In the genomic region with DNA sequence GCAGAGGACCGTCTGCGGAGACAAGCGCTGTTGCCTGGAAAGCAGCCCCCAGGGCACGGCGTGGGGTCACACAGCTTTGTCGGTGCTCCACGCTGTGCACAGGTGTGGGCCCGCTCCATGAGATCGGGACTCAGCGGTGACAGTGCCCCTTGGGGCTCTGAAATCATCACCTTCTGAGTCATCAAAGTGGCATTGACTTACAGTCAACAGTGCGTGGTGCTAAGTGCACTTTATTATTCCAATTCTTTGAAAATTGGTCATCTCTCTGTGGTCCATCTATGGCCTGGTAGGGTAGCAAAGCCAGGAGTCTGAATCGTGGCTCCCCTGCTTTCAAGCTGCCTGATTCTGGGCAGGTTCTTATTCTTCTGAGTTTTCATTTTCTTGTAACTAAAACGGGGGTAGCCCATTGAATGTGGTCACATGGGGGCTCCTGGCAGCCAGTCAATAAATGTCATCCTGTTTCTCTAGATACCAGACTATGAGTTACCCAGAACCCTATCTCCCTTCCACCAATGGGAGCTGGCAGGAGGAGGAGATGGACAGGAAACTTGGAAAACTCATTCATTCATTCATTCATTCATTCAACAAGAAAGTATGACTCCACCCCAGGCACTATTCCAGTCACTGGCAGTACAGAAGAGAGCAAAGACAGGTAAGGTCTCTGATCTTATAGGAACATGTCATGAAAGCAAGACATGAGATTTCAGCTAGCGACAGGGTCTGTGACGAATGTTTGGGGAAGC, we compare ENCODE assay signal across 21 cellular contexts. TPM values are rescaled to one million over a fixed set of nuclear protein-coding genes. Genes with fewer than 3 reads are reported as not detected.
DNase-seq lines count a peak whose midpoint lies in the region; TF ChIP-seq lines count a peak whose summit lies in the region.
"Had no signal": no experiment of that assay in that cellular context is flagged by ENCODE, and none has a peak within 500 bp of the region (broad histone marks: within the 10 kb centered on the region; RNA-seq: fewer than 3 reads in every experiment).

No MANE protein-coding gene starts in this region.

- no peak overlapping the region for H2BK5ac ChIP-seq in mesendoderm (ENCODE audit: low read length)

- H4K5ac ChIP-seq in mesendoderm (ENCODE audit: low read length) = no peak overlapping the region

- no peak for TF ChIP-seq EP300 in sigmoid colon (IDR thresholded peaks at IDR 0.05)

- H3K27ac ChIP-seq in mesendoderm (ENCODE audit: low read depth, low read length) = no peak overlapping the region
- no peak overlapping the region for H3K27ac ChIP-seq in sigmoid colon
- H3K27ac ChIP-seq: heart right ventricle, Peyer's patch had no signal

- H3K23ac ChIP-seq in mesendoderm (ENCODE audit: low read length) = no peak overlapping the region

- H3K79me2 ChIP-seq in mesendoderm (ENCODE audit: control insufficient read depth, insufficient read depth, low read length) = no peaks in the 10 kb centered on the region

- peak overlapping the region; percentile 34 for H3K56ac ChIP-seq in mesendoderm (ENCODE audit: low read length)

- H3K9ac ChIP-seq in mesendoderm (ENCODE audit: low read length) = no peak overlapping the region

- no peak overlapping the region for H3K4ac ChIP-seq in mesendoderm (ENCODE audit: low read depth, low read length)

- H2AK5ac ChIP-seq in mesendoderm (ENCODE audit: low read length) = no peak overlapping the region

- H3K27me3 ChIP-seq in mesendoderm (ENCODE audit: insufficient read depth, low read length, poor library complexity) (no peaks in the 10 kb centered on the region), sigmoid colon (peaks cover 3 to 92% (median 33%) of the 10 kb centered on the region in 3 donors)
- H3K27me3 ChIP-seq: Peyer's patch had no signal

- H3K36me3 ChIP-seq in mesendoderm (ENCODE audit: control insufficient read depth, insufficient read depth, low read length) (no peaks in the 10 kb centered on the region), sigmoid colon (no peaks in the 10 kb centered on the region)
- H3K36me3 ChIP-seq: heart right ventricle, Peyer's patch had no signal

- no peaks in the 10 kb centered on the region for H3K9me3 ChIP-seq in sigmoid colon
- H3K9me3 ChIP-seq: heart right ventricle, Peyer's patch had no signal

- H3K79me1 ChIP-seq in mesendoderm (ENCODE audit: low read length) = no peaks in the 10 kb centered on the region

- no peak for TF ChIP-seq POLR2A in sigmoid colon (IDR thresholded peaks at IDR 0.05)

- intact Hi-C loops in sigmoid colon (cut with DNase I) = no loop called here

- no peak overlapping the region for H3K4me3 ChIP-seq in mesendoderm (ENCODE audit: low read length)
- H3K4me3 ChIP-seq in sigmoid colon = no peak overlapping the region
- H3K4me3 ChIP-seq: heart right ventricle, Peyer's patch had no signal

- H3K4me1 ChIP-seq in mesendoderm (ENCODE audit: control insufficient read depth, low read depth, low read length) (peaks cover 12% of the 10 kb centered on the region), sigmoid colon (no peaks in the 10 kb centered on the region)
- H3K4me1 ChIP-seq: heart right ventricle, Peyer's patch had no signal

- no CpG with 5 or more reads among the region's 15 CpGs for WGBS in mesendoderm (ENCODE audit: extremely low coverage, insufficient coverage, low lambda C conversion rate)
- 47 to 60% methylated on average over 15 of the region's 15 CpGs for WGBS in sigmoid colon, 2 donors

- H4K8ac ChIP-seq in mesendoderm (ENCODE audit: low read depth, low read length) = no peak overlapping the region

- DNase-seq in COLO668 (lab: John Stamatoyannopoulos, UW; ENCODE audit: unreplicated experiment) = peak; percentile 3
- peak; percentile 29 for DNase-seq in EL
- DNase-seq in RKO (ENCODE audit: low spot score) = peak; percentile 67
- no peak for DNase-seq in mesendoderm
- DNase-seq in activated naive CD4-positive, alpha-beta T cell (lab: John Stamatoyannopoulos, UW) = no peak
- no peak for DNase-seq in nucleus accumbens (lab: John Stamatoyannopoulos, UW)
- no peak for DNase-seq in sigmoid colon
- DNase-seq in HT-29 (ENCODE audit: low spot score) = no peak
- DNase-seq: activated CD8-positive, alpha-beta memory T cell treated with anti-CD3 and anti-CD28 coated beads, Interleukin-2, amount 10 ng/mL, durations not matched to agents 7 days and 5 days; activated gamma-delta T cell; AML-193; cerebellar nuclear complex; effector memory CD4-positive, alpha-beta T cell; GOT3; heart right ventricle; naive B cell; NCI-H2081; Peyer's patch; stimulated activated CD8-positive, alpha-beta memory T cell treated with anti-CD3 and anti-CD28 coated beads, Interleukin-4, amount 100 ng/mL, for 48 hours had no signal

- H3K18ac ChIP-seq in mesendoderm (ENCODE audit: low read length) = no peak overlapping the region

- no peak overlapping the region for H3K4me2 ChIP-seq in mesendoderm (ENCODE audit: low read length)

- no peak overlapping the region for H2BK120ac ChIP-seq in mesendoderm (ENCODE audit: low read depth, low read length)

- TF ChIP-seq CTCF in sigmoid colon (IDR thresholded peaks at IDR 0.05) = no peak

- no peak overlapping the region for H2BK15ac ChIP-seq in mesendoderm (replicated peaks; ENCODE audit: low read depth)

RNA-seq across cellular contexts. Expression of gene UNC5A, which starts 20.3 kb away (rescaled TPM):
- polyA plus RNA-seq in mesendoderm (2013, experiment 1 of 2) = 0.21 TPM
- polyA plus RNA-seq in mesendoderm (2013, experiment 2 of 2) = 0.17 TPM
- total RNA-seq in sigmoid colon = not detected
- polyA plus RNA-seq in sigmoid colon = under 1 TPM in 2 of 3 donors, not detected in 1; 0.34 to 0.60 TPM
- total RNA-seq in HT-29 (2014; rRNA removed; shearing (Covaris generic)) = 0.28 and 0.60 TPM in 2 replicates
- total RNA-seq: activated CD8-positive, alpha-beta memory T cell treated with anti-CD3 and anti-CD28 coated beads, Interleukin-2, amount 10 ng/mL, durations not matched to agents 7 days and 5 days; fibroblast of lung had no signal
- polyA plus RNA-seq: fibroblast of lung, IgD-negative memory B cell had no signal

Comparison
In these comparisons a context has a peak if more than half of its experiments do, and no peak if none do; other contexts are left out.
1. DNase-seq: peak in COLO668 (single experiment), EL (single experiment) and RKO (single experiment); none in mesendoderm (single experiment), activated naive CD4-positive, alpha-beta T cell (0 of 4), nucleus accumbens (0 of 56), sigmoid colon (single experiment) and HT-29 (single experiment).